8 cellular contexts compared by ENCODE assay signal in the genomic region with DNA sequence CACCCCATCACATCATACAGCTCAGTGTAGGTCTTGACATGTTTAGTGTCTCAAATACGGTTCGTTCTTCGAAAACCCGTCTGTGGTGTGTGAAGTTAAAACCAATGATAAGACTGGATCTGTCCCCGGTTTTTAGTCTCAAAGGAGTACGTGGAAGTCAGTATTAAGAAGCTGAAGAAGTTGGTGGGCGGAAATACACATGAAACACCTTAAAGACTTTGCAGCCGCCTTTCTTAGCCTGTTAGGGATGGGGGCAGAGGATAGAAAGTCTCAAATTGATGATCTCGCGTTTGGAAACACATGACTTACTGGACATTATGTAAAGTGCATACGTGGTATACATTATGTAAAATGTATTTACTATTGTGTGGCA. TPM values are rescaled to one million over a fixed set of nuclear protein-coding genes. Genes with fewer than 3 reads are reported as not detected.
DNase-seq lines count a peak whose midpoint lies in the region; ATAC-seq, FAIRE-seq and TF ChIP-seq lines count a peak whose summit lies in the region.

No MANE protein-coding gene starts in this region.

- peak overlapping the region; percentile 81 for H3K4me3 Mint-ChIP-seq in progenitor cell of endocrine pancreas (ENCODE audit: low read depth)

- intact Hi-C loops in esophagus muscularis mucosa (cut with DNase I), result loop anchor here (5.0 kb wide), 1 partner anchor 54 kb away; a partner anchor contains a TSS

- H3K27me3 ChIP-seq in esophagus muscularis mucosa, result no peaks in the 10 kb centered on the region

- peaks cover 35 to 43% (median 38%) of the 10 kb centered on the region in 4 donors for H3K4me1 ChIP-seq in esophagus muscularis mucosa

- peaks cover 0 to 10% (median 5%) of the 10 kb centered on the region in 4 donors for H3K36me3 ChIP-seq in esophagus muscularis mucosa

- H3K27me3 Mint-ChIP-seq in progenitor cell of endocrine pancreas, result no peaks in the 10 kb centered on the region

- DNase-seq in EL (peak; percentile 9), RKO (ENCODE audit: low spot score) (peak; percentile 20), esophagus muscularis mucosa (ENCODE audit: extremely low spot score) (no peak), progenitor cell of endocrine pancreas (ENCODE audit: low spot score, unreplicated experiment) (no peak), GM12892 (ENCODE audit: insufficient read length) (no peak)

- H3K4me3 ChIP-seq in esophagus muscularis mucosa, result peak overlapping the region; percentile 82 to 98 (median 92)

- no peak for ATAC-seq in HG02623 (IDR thresholded peaks at IDR 0.05; ENCODE audit: unreplicated experiment)
- ATAC-seq in GM19324 (IDR thresholded peaks at IDR 0.05; ENCODE audit: low FRiP score, unreplicated experiment), result no peak
- ATAC-seq in HG02938 (IDR thresholded peaks at IDR 0.05; ENCODE audit: unreplicated experiment), result no peak

- peak overlapping the region; percentile 88 for H3K27ac Mint-ChIP-seq in progenitor cell of endocrine pancreas

- TF ChIP-seq CTCF in esophagus muscularis mucosa (IDR thresholded peaks at IDR 0.05) (no peak), progenitor cell of endocrine pancreas (IDR thresholded peaks at IDR 0.05; ENCODE audit: unreplicated experiment) (no peak)

- TF ChIP-seq EP300 in esophagus muscularis mucosa (IDR thresholded peaks at IDR 0.05), result no peak

- H3K9me3 ChIP-seq in esophagus muscularis mucosa, result no peaks in the 10 kb centered on the region

- peaks cover 9% of the 10 kb centered on the region for H3K9me3 Mint-ChIP-seq in progenitor cell of endocrine pancreas (ENCODE audit: low read depth)

- peak overlapping the region in 2 of 4 donors; percentile 87 to 91 for H3K27ac ChIP-seq in esophagus muscularis mucosa (replicated peaks in 1 of 4)

- H3K4me1 Mint-ChIP-seq in progenitor cell of endocrine pancreas (ENCODE audit: low read depth), result peaks cover 33% of the 10 kb centered on the region

- TF ChIP-seq POLR2A in esophagus muscularis mucosa (IDR thresholded peaks at IDR 0.05; ENCODE audit: low read depth), result no peak
- no peak for TF ChIP-seq POLR2A in GM12892 (IDR thresholded peaks at IDR 0.05; ENCODE audit: low read depth, low read length)

- 17% methylated on average over 11 of the region's 11 CpGs for WGBS in esophagus muscularis mucosa

- FAIRE-seq in GM12892 (lab: Jason Lieb, UNC), result no peak

- H3K36me3 Mint-ChIP-seq in progenitor cell of endocrine pancreas (ENCODE audit: insufficient read depth), result peaks cover 23% of the 10 kb centered on the region

RNA-seq across cellular contexts. Expression of a gene that starts 1.0 kb away (rescaled TPM):
- total RNA-seq in esophagus muscularis mucosa, result 10 to 100 TPM; 25.7 to 35.8 (median 29.0) TPM
- 73.6 and 74.8 TPM in 2 replicates for total RNA-seq in progenitor cell of endocrine pancreas
- 33.0 TPM for polyA plus RNA-seq in GM12892 (2012; ENCODE audit: missing spikeins)

RNA-seq across cellular contexts. Expression of a gene that starts 54.8 kb away (rescaled TPM):
- total RNA-seq in esophagus muscularis mucosa (10 to 100 TPM; 29.5 to 66.6 (median 40.0) TPM), progenitor cell of endocrine pancreas (51.2 and 51.5 TPM in 2 replicates)
- 17.3 TPM for polyA plus RNA-seq in GM12892 (2012; ENCODE audit: missing spikeins)

Comparison
In these comparisons a context has a peak if more than half of its experiments do, and no peak if none do; other contexts are left out.
1. DNase-seq: peak in EL (single experiment) and RKO (single experiment); none in esophagus muscularis mucosa (single experiment), progenitor cell of endocrine pancreas (single experiment) and GM12892 (single experiment).